In genomic region chr14:36288496-36288895, GRCh38 we compare ENCODE assay signal across 35 cellular contexts.
"Had no signal": no experiment of that assay in that cellular context is flagged by ENCODE, and none has a peak within 500 bp of the region (broad histone marks: within the 10 kb centered on the region; RNA-seq: fewer than 3 reads in every experiment).

No MANE protein-coding gene starts in this region.

- H3K27ac Mint-ChIP-seq: activated B cell treated with CpG ODN at 0.5 μM for 24 hours; activated CD8-positive, alpha-beta T cell treated with anti-CD3 and anti-CD28 coated beads for 36 hours; activated naive CD8-positive, alpha-beta T cell; activated T-helper 17 cell treated with anti-CD3 and anti-CD28 coated beads, Interleukin-2, amount 50 U/mL, for 72 hours; dendritic cell treated with granulocyte-macrophage colony-stimulating factor and Interleukin-4, amounts not matched to agents 40 ng/mL and 50 ng/mL, for 4 days; effector memory CD8-positive, alpha-beta T cell; T-helper 17 cell; T-helper 2 cell treated with Interferon-gamma antibody and Interleukin-4, amounts not matched to agents 5 μg/mL and 100 μg/mL, for 36 hours had no signal

- H3K4me1 ChIP-seq: esophagus muscularis mucosa, foreskin keratinocyte, gastrocnemius medialis, heart left ventricle had no signal

- FAIRE-seq: astrocyte, bronchial epithelial cell had no signal

- H3K27ac ChIP-seq: brain microvascular endothelial cell, coronary artery, dorsolateral prefrontal cortex, esophagus muscularis mucosa, foreskin keratinocyte, gastrocnemius medialis, heart left ventricle, WERI-Rb-1 had no signal

- H3K9me3 ChIP-seq: esophagus muscularis mucosa, gastrocnemius medialis, heart left ventricle had no signal

- H3K9me3 Mint-ChIP-seq: activated B cell treated with CpG ODN at 0.5 μM for 24 hours; activated CD8-positive, alpha-beta T cell treated with anti-CD3 and anti-CD28 coated beads for 36 hours; activated T-cell treated with anti-CD3 and anti-CD28 coated beads, Interleukin-2, amount 50 U/mL, for 4 hours; activated T-helper 17 cell treated with anti-CD3 and anti-CD28 coated beads, Interleukin-2, amount 50 U/mL, for 72 hours; central memory CD8-positive, alpha-beta T cell; dendritic cell treated with granulocyte-macrophage colony-stimulating factor and Interleukin-4, amounts not matched to agents 40 ng/mL and 50 ng/mL, for 4 days; effector memory CD8-positive, alpha-beta T cell; T-helper 2 cell treated with Interferon-gamma antibody and Interleukin-4, amounts not matched to agents 5 μg/mL and 100 μg/mL, for 36 hours had no signal

- H3K27me3 Mint-ChIP-seq: dendritic cell treated with granulocyte-macrophage colony-stimulating factor and Interleukin-4, amounts not matched to agents 40 ng/mL and 50 ng/mL, for 4 days had no signal

- H3K4me3 Mint-ChIP-seq: activated B cell treated with CpG ODN at 0.5 μM for 24 hours; activated CD8-positive, alpha-beta T cell treated with anti-CD3 and anti-CD28 coated beads for 36 hours; activated naive CD8-positive, alpha-beta T cell; activated T-cell treated with anti-CD3 and anti-CD28 coated beads, Interleukin-2, amount 50 U/mL, for 4 hours; activated T-helper 17 cell treated with anti-CD3 and anti-CD28 coated beads, Interleukin-2, amount 50 U/mL, for 72 hours; central memory CD8-positive, alpha-beta T cell; dendritic cell treated with granulocyte-macrophage colony-stimulating factor and Interleukin-4, amounts not matched to agents 40 ng/mL and 50 ng/mL, for 4 days; effector memory CD8-positive, alpha-beta T cell; T-helper 17 cell; T-helper 2 cell treated with Interferon-gamma antibody and Interleukin-4, amounts not matched to agents 5 μg/mL and 100 μg/mL, for 36 hours had no signal

- ATAC-seq: activated CD4-positive, CD25-positive, alpha-beta regulatory T cell treated with anti-CD3 and anti-CD28 coated beads, Interleukin-2, amount 50 U/mL, for 24 hours; activated CD8-positive, alpha-beta T cell treated with anti-CD3 and anti-CD28 coated beads for 36 hours; activated T-cell treated with anti-CD3 and anti-CD28 coated beads, Interleukin-2, amount 50 U/mL, for 4 hours; activated T-helper 17 cell treated with anti-CD3 and anti-CD28 coated beads, Interleukin-2, amount 50 U/mL, for 72 hours; effector memory CD8-positive, alpha-beta T cell; foreskin keratinocyte; gastrocnemius medialis; heart left ventricle; T-helper 17 cell had no signal

- H3K4me3 ChIP-seq: coronary artery, dorsolateral prefrontal cortex, esophagus muscularis mucosa, gastrocnemius medialis, heart left ventricle had no signal

- H3K4me1 Mint-ChIP-seq: activated B cell treated with CpG ODN at 0.5 μM for 24 hours; activated T-helper 17 cell treated with anti-CD3 and anti-CD28 coated beads, Interleukin-2, amount 50 U/mL, for 72 hours; central memory CD8-positive, alpha-beta T cell; T-helper 17 cell had no signal

- H3K36me3 ChIP-seq: brain microvascular endothelial cell, esophagus muscularis mucosa, gastrocnemius medialis, heart left ventricle, WERI-Rb-1 had no signal

- H3K27me3 ChIP-seq: brain microvascular endothelial cell, dorsolateral prefrontal cortex, foreskin keratinocyte, gastrocnemius medialis, heart left ventricle had no signal

- DNase-seq: activated B cell treated with CpG ODN at 0.5 μM for 24 hours; activated CD4-positive, alpha-beta T cell treated with anti-CD3 and anti-CD28 coated beads for 48 hours; activated CD4-positive, alpha-beta T cell treated with anti-CD3 and anti-CD28 coated beads, Interleukin-2, amount 50 U/mL, for 1 hour; activated CD4-positive, alpha-beta T cell treated with anti-CD3 and anti-CD28 coated beads, Interleukin-2, amount 50 U/mL, for 48 hours; activated CD8-positive, alpha-beta memory T cell treated with anti-CD3 and anti-CD28 coated beads for 24 hours; activated CD8-positive, alpha-beta T cell treated with anti-CD3 and anti-CD28 coated beads for 36 hours; activated effector memory CD4-positive, alpha-beta T cell treated with Interleukin-2 at 50 U/mL for 16 hours; activated gamma-delta T cell treated with Interleukin-2 at 50 U/mL for 16 hours; activated naive CD4-positive, alpha-beta T cell treated with anti-CD3 and anti-CD28 coated beads, Interleukin-2, amount 50 U/mL, for 16 hours; activated naive CD4-positive, alpha-beta T cell treated with Interleukin-2 at 50 U/mL for 16 hours; activated T-cell treated with anti-CD3 and anti-CD28 coated beads, Interleukin-2, amount 50 U/mL, for 4 hours; amniotic stem cell; anterior cingulate cortex; brain microvascular endothelial cell; dorsolateral prefrontal cortex; effector CD4-positive, alpha-beta T cell; effector memory CD8-positive, alpha-beta T cell; erythroblast; foreskin keratinocyte; gastrocnemius medialis; glutamatergic neuron; T-helper 17 cell; T1000; WERI-Rb-1 had no signal

- H3K36me3 Mint-ChIP-seq: activated naive CD8-positive, alpha-beta T cell had no signal
